9 cellular contexts compared by ENCODE assay signal in genomic region chr19:41646589-41647204, GRCh38. TPM values are rescaled to one million over a fixed set of nuclear protein-coding genes. Genes with fewer than 3 reads are reported as not detected.
DNase-seq lines count a peak whose midpoint lies in the region; ATAC-seq and TF ChIP-seq lines count a peak whose summit lies in the region.
"Had no signal": no experiment of that assay in that cellular context is flagged by ENCODE, and none has a peak within 500 bp of the region (broad histone marks: within the 10 kb centered on the region; RNA-seq: fewer than 3 reads in every experiment).

No MANE protein-coding gene starts in this region.

- H3K27ac ChIP-seq in heart right ventricle (no peak overlapping the region), right atrium auricular region (no peak overlapping the region)
- H3K27ac ChIP-seq: SK-N-MC had no signal

- WGBS in heart right ventricle, 2 donors = 33 to 46% methylated on average over 14 of the region's 14 CpGs

- H3K27me3 Mint-ChIP-seq in activated CD8-positive, alpha-beta T cell treated with anti-CD3 and anti-CD28 coated beads, Interleukin-2, amount 10 ng/mL, durations not matched to agents 7 days and 5 days (ENCODE audit: low read depth) = peaks cover 23% of the 10 kb centered on the region

- H3K27ac Mint-ChIP-seq in activated CD8-positive, alpha-beta T cell treated with anti-CD3 and anti-CD28 coated beads, Interleukin-2, amount 10 ng/mL, durations not matched to agents 7 days and 5 days = no peak overlapping the region

- H3K36me3 Mint-ChIP-seq in activated CD8-positive, alpha-beta T cell treated with anti-CD3 and anti-CD28 coated beads, Interleukin-2, amount 10 ng/mL, durations not matched to agents 7 days and 5 days (ENCODE audit: low read depth) = no peaks in the 10 kb centered on the region

- CTCF ChIA-PET in activated CD8-positive, alpha-beta T cell treated with anti-CD3 and anti-CD28 coated beads, Interleukin-2, amount 10 ng/mL, durations not matched to agents 7 days and 5 days (lab: Charles Lee) = interaction anchor here (0.8 to 2.1 kb wide), 16 partner anchors 9 to 207 kb away, joined by 3 to 7 read pairs (median 4); partner anchors contain the start of gene DMAC2

- ATAC-seq in heart right ventricle (no peak), left ventricle myocardium superior (no peak)
- ATAC-seq in activated CD8-positive, alpha-beta T cell treated with anti-CD3 and anti-CD28 coated beads, Interleukin-2, amount 10 ng/mL, durations not matched to agents 7 days and 5 days = no peak

- no peaks in the 10 kb centered on the region for H3K4me1 Mint-ChIP-seq in activated CD8-positive, alpha-beta T cell treated with anti-CD3 and anti-CD28 coated beads, Interleukin-2, amount 10 ng/mL, durations not matched to agents 7 days and 5 days (ENCODE audit: low read depth)

- H3K27me3 ChIP-seq in heart right ventricle (peaks cover 0 to 55% (median 19%) of the 10 kb centered on the region in 7 donors), right atrium auricular region (no peaks in the 10 kb centered on the region)

- DNase-seq in heart right ventricle (peak in 1 of 2 donors; percentile 21), right atrium auricular region (ENCODE audit: low spot score) (no peak), left ventricle myocardium superior (peak; percentile 45), islet precursor cell (no peak), C1 segment of cervical spinal cord (lab: John Stamatoyannopoulos, UW) (no peak), middle frontal gyrus (ENCODE audit: extremely low spot score, low spot score) (no peak), NCI-H187 (lab: John Stamatoyannopoulos, UW) (no peak)
- DNase-seq in activated CD8-positive, alpha-beta T cell treated with anti-CD3 and anti-CD28 coated beads, Interleukin-2, amount 10 ng/mL, durations not matched to agents 7 days and 5 days = peak; percentile 40

- H3K9me3 Mint-ChIP-seq in activated CD8-positive, alpha-beta T cell treated with anti-CD3 and anti-CD28 coated beads, Interleukin-2, amount 10 ng/mL, durations not matched to agents 7 days and 5 days (ENCODE audit: insufficient read depth) = no peaks in the 10 kb centered on the region

- no peaks in the 10 kb centered on the region for H3K4me1 ChIP-seq in heart right ventricle
- no peaks in the 10 kb centered on the region for H3K4me1 ChIP-seq in right atrium auricular region

- intact Hi-C loops in heart right ventricle (cut with DNase I) (loop anchor here in 3 of 10 donors (5.0 to 10.0 kb wide), 3 partner anchors 91 to 108 kb away; partner anchors contain the start of gene CEACAM6 (in 1 of the 3)), left ventricle myocardium superior (cut with micrococcal nuclease) (no loop called here)

- no peak overlapping the region for H3K4me3 Mint-ChIP-seq in activated CD8-positive, alpha-beta T cell treated with anti-CD3 and anti-CD28 coated beads, Interleukin-2, amount 10 ng/mL, durations not matched to agents 7 days and 5 days

- no peak overlapping the region for H3K4me3 ChIP-seq in heart right ventricle
- no peak overlapping the region for H3K4me3 ChIP-seq in right atrium auricular region
- H3K4me3 ChIP-seq: SK-N-MC had no signal

- H3K9me3 ChIP-seq in heart right ventricle (no peaks in the 10 kb centered on the region), right atrium auricular region (no peaks in the 10 kb centered on the region)

- POLR2A ChIA-PET in activated CD8-positive, alpha-beta T cell treated with anti-CD3 and anti-CD28 coated beads, Interleukin-2, amount 10 ng/mL, durations not matched to agents 7 days and 5 days (lab: Charles Lee) = no interaction called here

- TF ChIP-seq CTCF in heart right ventricle (IDR thresholded peaks at IDR 0.05) (peak in 8 of 9 donors; percentile 10 to 63 (median 23)), right atrium auricular region (IDR thresholded peaks at IDR 0.05) (peak in 1 of 2 donors; percentile 37)

- H3K36me3 ChIP-seq in heart right ventricle (no peaks in the 10 kb centered on the region), right atrium auricular region (no peaks in the 10 kb centered on the region)

RNA-seq across cellular contexts. Expression of gene CEACAM4, which starts 19.8 kb away (rescaled TPM):
- total RNA-seq in heart right ventricle (under 1 TPM in 6 of 10 donors, not detected in 4; 0.23 to 0.66 (median 0.46) TPM), right atrium auricular region (under 1 TPM in 1 of 2 donors, not detected in 1; 0.67 TPM), left ventricle myocardium superior (0.52 TPM)
- polyA plus RNA-seq in heart right ventricle = under 1 TPM; 0.29 to 0.48 TPM
- not detected for total RNA-seq in activated CD8-positive, alpha-beta T cell treated with anti-CD3 and anti-CD28 coated beads, Interleukin-2, amount 10 ng/mL, durations not matched to agents 7 days and 5 days

RNA-seq across cellular contexts. Expression of gene CEACAM7, which starts 41.4 kb away (rescaled TPM):
- total RNA-seq in heart right ventricle (not detected), right atrium auricular region (not detected), left ventricle myocardium superior (not detected)
- not detected for polyA plus RNA-seq in heart right ventricle
- not detected for total RNA-seq in activated CD8-positive, alpha-beta T cell treated with anti-CD3 and anti-CD28 coated beads, Interleukin-2, amount 10 ng/mL, durations not matched to agents 7 days and 5 days

Comparison
In these comparisons a context has a peak if more than half of its experiments do, and no peak if none do; other contexts are left out.
1. DNase-seq: peak in activated CD8-positive, alpha-beta T cell treated with anti-CD3 and anti-CD28 coated beads, Interleukin-2, amount 10 ng/mL, durations not matched to agents 7 days and 5 days (single experiment) and left ventricle myocardium superior (single experiment); none in right atrium auricular region (single experiment), islet precursor cell (single experiment), C1 segment of cervical spinal cord (0 of 14), middle frontal gyrus (single experiment) and NCI-H187 (0 of 2).